In the genomic region with DNA sequence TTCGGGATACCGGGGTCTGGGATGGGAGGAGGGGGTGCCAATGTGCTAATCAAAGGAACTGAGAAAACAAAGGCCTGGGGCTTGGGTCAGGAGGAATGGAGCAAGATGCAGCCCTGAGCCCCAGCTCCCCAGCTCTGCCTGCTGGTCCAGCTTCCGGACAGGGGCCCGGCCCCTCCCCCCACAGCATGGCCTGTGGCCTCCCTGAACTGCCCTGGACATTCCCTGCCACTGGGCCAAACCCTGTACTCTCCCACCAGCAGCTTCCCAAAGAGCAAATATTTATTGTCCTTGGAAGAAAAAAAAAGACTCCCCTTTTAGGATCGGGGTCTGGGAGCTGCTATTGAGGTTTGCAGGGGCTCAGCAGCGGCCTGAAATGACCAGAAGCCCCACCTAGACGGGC, we compare ENCODE assay signal across 23 cellular contexts. TPM values are rescaled to one million over a fixed set of nuclear protein-coding genes. Genes with fewer than 3 reads are reported as not detected.
DNase-seq lines count a peak whose midpoint lies in the region; ATAC-seq, FAIRE-seq and TF ChIP-seq lines count a peak whose summit lies in the region.
"Had no signal": no experiment of that assay in that cellular context is flagged by ENCODE, and none has a peak within 500 bp of the region (broad histone marks: within the 10 kb centered on the region; RNA-seq: fewer than 3 reads in every experiment).

No MANE protein-coding gene starts in this region.

- TF ChIP-seq RAD21 in HepG2 (CRISPR knock-in tag; IDR thresholded peaks at IDR 0.05): no peak

- 82% methylated on average over 2 of the region's 7 CpGs for WGBS in HepG2 (ENCODE audit: low lambda C conversion rate)
- WGBS in upper lobe of left lung, 2 donors: 80 to 86% methylated on average over 4 to 7 of the region's 7 CpGs

- H3K27me3 Mint-ChIP-seq in naive thymus-derived CD4-positive, alpha-beta T cell: peaks cover 0 to 8% (median 5%) of the 10 kb centered on the region in 5 donors

- DNase-seq in left ventricle myocardium inferior (peak; percentile 38), left ventricle myocardium superior (no peak), HepG2 (ENCODE audit: low spot score) (peak; percentile 22), gastrocnemius medialis (no peak), upper lobe of left lung (peak in 1 of 2 donors; percentile 65), NCI-H748 treated with DMSO at 0.1 percent for 48 hours (lab: John Stamatoyannopoulos, UW) (no peak), NCI-H524 treated with DMSO at 0.1 percent for 48 hours (lab: John Stamatoyannopoulos, UW) (no peak)
- DNase-seq in naive thymus-derived CD4-positive, alpha-beta T cell: no peak
- DNase-seq: AML-193, GDM1, Kasumi-1, NCI-H1417, NCI-H1694 treated with DMSO at 0.1 percent for 48 hours, NCI-H2081 treated with DMSO at 0.1 percent for 48 hours, NCI-H2171 treated with DMSO at 0.1 percent for 48 hours, NCI-H526, OCI-M1 had no signal

- TF ChIP-seq POLR2A in HepG2 (IDR thresholded peaks at IDR 0.05; ENCODE audit: insufficient read depth in 1 of 2, low read depth in 2 of 2, low read length in 2 of 2) (no peak), gastrocnemius medialis (IDR thresholded peaks at IDR 0.05) (no peak), upper lobe of left lung (IDR thresholded peaks at IDR 0.05) (no peak)

- TF ChIP-seq CTCF in left ventricle myocardium inferior (IDR thresholded peaks at IDR 0.05; ENCODE audit: borderline replicate concordance) (no peak), HepG2 (CRISPR knock-in tag; IDR thresholded peaks at IDR 0.05) (no peak), gastrocnemius medialis (IDR thresholded peaks at IDR 0.05 in 4 of 5, conservative IDR thresholded peaks at IDR 0.05 in 1 of 5) (no peak), upper lobe of left lung (IDR thresholded peaks at IDR 0.05) (no peak)

- H3K79me2 ChIP-seq in HepG2 (ENCODE audit: insufficient read depth, low read length): no peaks in the 10 kb centered on the region

- no TSS peak for BruUV-seq in HepG2 (replicated peaks; lab: Mats Ljungman, UMichigan)

- FAIRE-seq in HepG2 (lab: Jason Lieb, UNC): no peak
- FAIRE-seq: GM19239, H54, RCC 7860 had no signal

- no peak overlapping the region for H3K27ac Mint-ChIP-seq in naive thymus-derived CD4-positive, alpha-beta T cell

- H3K4me2 ChIP-seq in HepG2 (ENCODE audit: low read depth, low read length): peak overlapping the region; percentile 44; the same call in 1 of the 2 replicates

- intact Hi-C loops in left ventricle myocardium inferior (cut with micrococcal nuclease) (no loop called here), left ventricle myocardium superior (cut with micrococcal nuclease) (no loop called here), HepG2 (cut with micrococcal nuclease; ENCODE audit: unreplicated experiment) (no loop called here), gastrocnemius medialis (cut with DNase I; ENCODE audit: low total_unique reads) (loop anchor here (5.0 to 10.0 kb wide), 2 partner anchors 108 to 304 kb away; a partner anchor contains a TSS)
- intact Hi-C loops in naive thymus-derived CD4-positive, alpha-beta T cell (cut with micrococcal nuclease): loop anchor here in 1 of 2 donors (5.0 kb wide), 1 partner anchor 918 kb away; no protein-coding TSS in a partner anchor

- H3K4me3 ChIP-seq in left ventricle myocardium inferior (no peak overlapping the region), HepG2 (replicated peaks in 1 of 3; ENCODE audit: insufficient read depth in 1 of 3, low read depth in 2 of 3, low read length in 3 of 3) (no peak overlapping the region), gastrocnemius medialis (no peak overlapping the region), upper lobe of left lung (no peak overlapping the region)
- H3K4me3 ChIP-seq in naive thymus-derived CD4-positive, alpha-beta T cell (ENCODE audit: low read length): no peak overlapping the region

- in situ Hi-C loops in HepG2 (cut with HindIII; ENCODE audit: extremely low pct_ligation_motif_present, low pct_unique_long_range_greater_than_20kb): loop anchor here (5.0 kb wide), 1 partner anchor 38 kb away; no protein-coding TSS in a partner anchor
- in situ Hi-C loops in gastrocnemius medialis (cut with MboI; ENCODE audit: low sequenced_read_pairs in 4 of 4): no loop called here

- TF ChIP-seq EP300 in HepG2 (IDR thresholded peaks at IDR 0.05; ENCODE audit: low read depth in 2 of 2, low read length in 2 of 2) (no peak), HepG2 (CRISPR knock-in tag; IDR thresholded peaks at IDR 0.05; ENCODE audit: borderline replicate concordance) (no peak), upper lobe of left lung (IDR thresholded peaks at IDR 0.05) (no peak)

- H3K9me3 ChIP-seq in left ventricle myocardium inferior (replicated peaks) (no peaks in the 10 kb centered on the region), HepG2 (ENCODE audit: low read length) (no peaks in the 10 kb centered on the region), gastrocnemius medialis (no peaks in the 10 kb centered on the region), upper lobe of left lung (no peaks in the 10 kb centered on the region)
- H3K9me3 ChIP-seq in naive thymus-derived CD4-positive, alpha-beta T cell (ENCODE audit: control insufficient read depth in 2 of 3, low read length in 3 of 3): no peaks in the 10 kb centered on the region

- no peak overlapping the region for H2AFZ ChIP-seq in HepG2 (ENCODE audit: low read length)

- no peaks in the 10 kb centered on the region for H3K9me3 Mint-ChIP-seq in naive thymus-derived CD4-positive, alpha-beta T cell
- H3K9me3 Mint-ChIP-seq: CD14-positive monocyte had no signal

- ATAC-seq in left ventricle myocardium superior (no peak), HepG2 (peak; percentile 61), gastrocnemius medialis (no peak), upper lobe of left lung (ENCODE audit: low FRiP score in 2 of 2) (no peak)
- no peak for ATAC-seq in naive thymus-derived CD4-positive, alpha-beta T cell

- H3K4me1 ChIP-seq in left ventricle myocardium inferior (peaks cover 97% of the 10 kb centered on the region), HepG2 (ENCODE audit: insufficient read depth, low read length) (peaks cover 32% of the 10 kb centered on the region), gastrocnemius medialis (peaks cover 27 to 30% of the 10 kb centered on the region in 2 donors), upper lobe of left lung (peaks cover 28 to 55% (median 46%) of the 10 kb centered on the region in 4 donors)
- H3K4me1 ChIP-seq in naive thymus-derived CD4-positive, alpha-beta T cell (ENCODE audit: control insufficient read depth in 2 of 2, insufficient read depth in 2 of 2, low read length in 2 of 2): no peaks in the 10 kb centered on the region

- no peak overlapping the region for H3K9ac ChIP-seq in HepG2 (ENCODE audit: insufficient read depth, low read depth, low read length)

- no peaks in the 10 kb centered on the region for H3K27me3 ChIP-seq in left ventricle myocardium inferior (ENCODE audit: low read depth)
- H3K27me3 ChIP-seq in HepG2 (ENCODE audit: control insufficient read depth in 1 of 2, insufficient read depth in 2 of 2, low read length in 2 of 2): peaks cover 4 to 32% of the 10 kb centered on the region in 2 experiments; a peak in 4 of 5 replicates
- no peaks in the 10 kb centered on the region for H3K27me3 ChIP-seq in gastrocnemius medialis
- H3K27me3 ChIP-seq in upper lobe of left lung: no peaks in the 10 kb centered on the region
- H3K27me3 ChIP-seq in naive thymus-derived CD4-positive, alpha-beta T cell (ENCODE audit: control insufficient read depth in 2 of 2, insufficient read depth in 2 of 2, low read length in 2 of 2): no peaks in the 10 kb centered on the region

- H4K20me1 ChIP-seq in HepG2 (ENCODE audit: insufficient read depth, low read length): no peaks in the 10 kb centered on the region

- CTCF ChIA-PET in HepG2 (lab: Yijun Ruan, JAX; ENCODE audit: low intra/inter-chr PET ratio, low total read pairs): interaction anchor here (3.2 kb wide), 1 partner anchor 40 kb away, joined by 15 read pairs; no protein-coding TSS in a partner anchor
- CTCF ChIA-PET in naive thymus-derived CD4-positive, alpha-beta T cell (lab: Charles Lee): interaction anchor here (2.0 kb wide), 1 partner anchor 7 kb away, joined by 5 read pairs; no protein-coding TSS in a partner anchor

- H3K27ac ChIP-seq in left ventricle myocardium inferior (replicated peaks) (peak overlapping the region; percentile 95), HepG2 (ENCODE audit: extremely low read length, insufficient read depth, low read length) (no peak overlapping the region), gastrocnemius medialis (peak overlapping the region in 3 of 4 donors; percentile 68 to 70 (median 69)), upper lobe of left lung (peak overlapping the region in 3 of 4 donors; percentile 71 to 76 (median 72))
- H3K27ac ChIP-seq in naive thymus-derived CD4-positive, alpha-beta T cell (ENCODE audit: low read depth, low read length): no peak overlapping the region

- H3K36me3 ChIP-seq in left ventricle myocardium inferior (no peaks in the 10 kb centered on the region), HepG2 (replicated peaks in 1 of 2; ENCODE audit: control insufficient read depth in 1 of 2, insufficient read depth in 2 of 2, low read length in 2 of 2) (no peaks in the 10 kb centered on the region), gastrocnemius medialis (no peaks in the 10 kb centered on the region), upper lobe of left lung (no peaks in the 10 kb centered on the region)
- no peaks in the 10 kb centered on the region for H3K36me3 ChIP-seq in naive thymus-derived CD4-positive, alpha-beta T cell (ENCODE audit: control insufficient read depth in 2 of 3, insufficient read depth in 3 of 3, low read length in 3 of 3)

- no peak overlapping the region for H3K4me3 Mint-ChIP-seq in naive thymus-derived CD4-positive, alpha-beta T cell
- H3K4me3 Mint-ChIP-seq: CD14-positive monocyte had no signal

- peaks cover 0 to 9% (median under 1%) of the 10 kb centered on the region in 7 donors for H3K4me1 Mint-ChIP-seq in naive thymus-derived CD4-positive, alpha-beta T cell

- H3K36me3 Mint-ChIP-seq in naive thymus-derived CD4-positive, alpha-beta T cell: no peaks in the 10 kb centered on the region
- H3K36me3 Mint-ChIP-seq: CD14-positive monocyte had no signal

- POLR2A ChIA-PET in HepG2 (lab: Yijun Ruan, JAX): no interaction called here
- POLR2A ChIA-PET in naive thymus-derived CD4-positive, alpha-beta T cell (lab: Charles Lee): no interaction called here

RNA-seq across cellular contexts. Expression of a gene that starts 5.7 kb away (rescaled TPM):
- total RNA-seq in left ventricle myocardium inferior: 7,440 TPM
- total RNA-seq in left ventricle myocardium superior: 9,164 TPM
- total RNA-seq in HepG2 (2016; rRNA removed; fragmentation: Illumina TruSeq; extraction: Trizol): not detected in 2 replicates
- not detected in 2 replicates for total RNA-seq in HepG2 (2016; cell fraction: cytosol; rRNA removed; fragmentation: Illumina TruSeq; extraction: Trizol; ENCODE audit: low read depth)
- not detected in 2 replicates for total RNA-seq in HepG2 (2016; cell fraction: insoluble cytoplasmic fraction; rRNA removed; fragmentation: Illumina TruSeq; extraction: Trizol)
- total RNA-seq in HepG2 (2016; cell fraction: membrane; rRNA removed; fragmentation: Illumina TruSeq; extraction: Trizol): not detected in 2 replicates
- total RNA-seq in HepG2 (2016; cell fraction: nucleus; rRNA removed; fragmentation: Illumina TruSeq; extraction: Trizol): not detected in 2 replicates
- 0.13 TPM in 1 of 2 replicates, not detected in the other for polyA plus RNA-seq in HepG2 (2011; rRNA removed)
- 0.06 TPM in 1 of 2 replicates, not detected in the other for polyA plus RNA-seq in HepG2 (2011; cell fraction: cytosol; rRNA removed)
- not detected in 2 replicates for polyA plus RNA-seq in HepG2 (2011; cell fraction: nucleus; rRNA removed)
- polyA plus RNA-seq in HepG2 (2012): not detected in 2 replicates
- not detected in 2 replicates for polyA plus RNA-seq in HepG2 (2016; cell fraction: cytosol; fragmentation: Illumina TruSeq; extraction: Trizol; ENCODE audit: low read depth)
- polyA plus RNA-seq in HepG2 (2016; cell fraction: insoluble cytoplasmic fraction; fragmentation: Illumina TruSeq; extraction: Trizol; ENCODE audit: low read depth): not detected in 2 replicates
- polyA plus RNA-seq in HepG2 (2016; cell fraction: membrane; fragmentation: Illumina TruSeq; extraction: Trizol; ENCODE audit: low read depth): not detected in 2 replicates
- not detected in 2 replicates for polyA plus RNA-seq in HepG2 (2016; cell fraction: nucleus; fragmentation: Illumina TruSeq; extraction: Trizol; ENCODE audit: insufficient read depth, low read depth)
- polyA minus RNA-seq in HepG2 (2011; rRNA and poly(A)+ RNA removed; ENCODE audit: low replicate concordance): 0.16 TPM in 1 of 2 replicates, not detected in the other
- polyA minus RNA-seq in HepG2 (2011; cell fraction: cytosol; rRNA and poly(A)+ RNA removed): not detected in 2 replicates
- not detected in 2 replicates for polyA minus RNA-seq in HepG2 (2011; cell fraction: nucleus; rRNA and poly(A)+ RNA removed)
- 100 to 1,000 TPM in 2 of 4 donors, 10 to 100 TPM in 2; 42.5 to 544 (median 281) TPM for total RNA-seq in gastrocnemius medialis
- 1 to 10 TPM; 1.2 to 6.3 (median 2.6) TPM for total RNA-seq in upper lobe of left lung
- total RNA-seq in naive thymus-derived CD4-positive, alpha-beta T cell: not detected
- polyA plus RNA-seq in naive thymus-derived CD4-positive, alpha-beta T cell: not detected
- total RNA-seq: MCF 10A had no signal
- polyA plus RNA-seq: AG04450, CD14-positive monocyte had no signal

RNA-seq across cellular contexts. Expression of a gene that starts 8.6 kb away (rescaled TPM):
- 6.4 TPM for total RNA-seq in left ventricle myocardium inferior
- 13.0 TPM for total RNA-seq in left ventricle myocardium superior
- not detected in 2 replicates for total RNA-seq in HepG2 (2016; rRNA removed; fragmentation: Illumina TruSeq; extraction: Trizol)
- total RNA-seq in HepG2 (2016; cell fraction: cytosol; rRNA removed; fragmentation: Illumina TruSeq; extraction: Trizol; ENCODE audit: low read depth): not detected in 2 replicates
- total RNA-seq in HepG2 (2016; cell fraction: insoluble cytoplasmic fraction; rRNA removed; fragmentation: Illumina TruSeq; extraction: Trizol): not detected in 2 replicates
- not detected in 2 replicates for total RNA-seq in HepG2 (2016; cell fraction: membrane; rRNA removed; fragmentation: Illumina TruSeq; extraction: Trizol)
- not detected in 2 replicates for total RNA-seq in HepG2 (2016; cell fraction: nucleus; rRNA removed; fragmentation: Illumina TruSeq; extraction: Trizol)
- polyA plus RNA-seq in HepG2 (2011; rRNA removed): not detected in 2 replicates
- polyA plus RNA-seq in HepG2 (2011; cell fraction: cytosol; rRNA removed): not detected in 2 replicates
- 0.10 TPM in 1 of 2 replicates, not detected in the other for polyA plus RNA-seq in HepG2 (2011; cell fraction: nucleus; rRNA removed)
- polyA plus RNA-seq in HepG2 (2012): not detected in 2 replicates
- polyA plus RNA-seq in HepG2 (2016; cell fraction: cytosol; fragmentation: Illumina TruSeq; extraction: Trizol; ENCODE audit: low read depth): not detected in 2 replicates
- not detected in 2 replicates for polyA plus RNA-seq in HepG2 (2016; cell fraction: insoluble cytoplasmic fraction; fragmentation: Illumina TruSeq; extraction: Trizol; ENCODE audit: low read depth)
- not detected in 2 replicates for polyA plus RNA-seq in HepG2 (2016; cell fraction: membrane; fragmentation: Illumina TruSeq; extraction: Trizol; ENCODE audit: low read depth)
- polyA plus RNA-seq in HepG2 (2016; cell fraction: nucleus; fragmentation: Illumina TruSeq; extraction: Trizol; ENCODE audit: insufficient read depth, low read depth): not detected in 2 replicates
- polyA minus RNA-seq in HepG2 (2011; rRNA and poly(A)+ RNA removed; ENCODE audit: low replicate concordance): not detected in 2 replicates
- polyA minus RNA-seq in HepG2 (2011; cell fraction: cytosol; rRNA and poly(A)+ RNA removed): not detected in 2 replicates
- not detected in 2 replicates for polyA minus RNA-seq in HepG2 (2011; cell fraction: nucleus; rRNA and poly(A)+ RNA removed)
- total RNA-seq in gastrocnemius medialis: 1 to 10 TPM; 2.3 to 7.9 (median 7.3) TPM
- 10 to 100 TPM in 4 of 6 donors, 1 to 10 TPM in 2; 2.6 to 48.2 (median 16.2) TPM for total RNA-seq in upper lobe of left lung
- total RNA-seq in naive thymus-derived CD4-positive, alpha-beta T cell: not detected
- polyA plus RNA-seq in naive thymus-derived CD4-positive, alpha-beta T cell: not detected
- total RNA-seq: MCF 10A had no signal
- polyA plus RNA-seq: CD14-positive monocyte had no signal

Comparison
In these comparisons a context has a peak if more than half of its experiments do, and no peak if none do; other contexts are left out.
1. DNase-seq: peak in left ventricle myocardium inferior (single experiment) and HepG2 (single experiment); none in left ventricle myocardium superior (single experiment), gastrocnemius medialis (0 of 2), NCI-H748 treated with DMSO at 0.1 percent for 48 hours (single experiment), naive thymus-derived CD4-positive, alpha-beta T cell (0 of 9) and NCI-H524 treated with DMSO at 0.1 percent for 48 hours (single experiment).
2. H3K27ac ChIP-seq: peak in left ventricle myocardium inferior (single experiment), gastrocnemius medialis (3 of 4) and upper lobe of left lung (3 of 4); none in HepG2 (single experiment) and naive thymus-derived CD4-positive, alpha-beta T cell (single experiment).
3. RNA of a gene that starts 5.7 kb away (total RNA-seq): 9,164 TPM in left ventricle myocardium superior (single experiment) and 7,440 TPM in left ventricle myocardium inferior (single experiment); 42.5 to 544 TPM in gastrocnemius medialis, 1.2 to 6.3 TPM in upper lobe of left lung, not detected in HepG2 and not detected in naive thymus-derived CD4-positive, alpha-beta T cell; every median in the first group is over 10 times any median in the second.